13 cellular contexts compared by ENCODE assay signal in the genomic region with DNA sequence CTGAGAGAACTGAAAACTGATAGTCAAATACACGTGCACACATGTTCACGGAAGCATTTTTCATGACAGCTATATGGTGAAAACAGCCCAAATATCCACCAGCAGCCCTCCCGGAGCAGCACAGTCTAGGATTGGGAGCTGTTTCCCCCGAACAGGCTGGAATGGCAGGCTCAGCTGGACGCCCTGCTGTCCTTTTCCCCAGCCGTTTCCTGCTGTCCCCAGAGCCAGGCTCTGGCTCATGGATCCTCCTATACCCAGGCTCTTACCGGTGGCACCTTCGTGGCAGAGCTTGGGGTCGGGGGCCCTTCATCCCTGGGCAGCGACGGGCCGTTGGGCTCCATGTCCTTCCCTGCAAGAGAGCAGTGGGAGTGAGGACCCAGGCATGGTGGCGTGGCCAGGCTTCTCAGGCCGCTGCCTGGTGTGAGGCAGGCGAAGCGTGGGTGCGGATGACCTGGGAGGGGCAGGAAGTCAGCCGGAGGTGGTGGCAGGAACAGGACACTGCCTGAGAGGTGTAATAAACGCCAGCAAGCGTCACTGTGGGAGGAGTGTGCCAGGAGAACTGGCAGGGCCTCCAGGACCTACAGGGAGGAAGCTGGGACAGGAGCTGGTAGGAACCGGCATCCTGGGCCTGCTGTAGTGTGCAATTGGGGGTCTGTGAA. TPM values are rescaled to one million over a fixed set of nuclear protein-coding genes. Genes with fewer than 3 reads are reported as not detected.
A peak's percentile ranks its signal among the peaks of the same experiment; 100 is the strongest.
DNase-seq lines count a peak whose midpoint lies in the region; ATAC-seq, FAIRE-seq and TF ChIP-seq lines count a peak whose summit lies in the region.
"Had no signal": no experiment of that assay in that cellular context is flagged by ENCODE, and none has a peak within 500 bp of the region (broad histone marks: within the 10 kb centered on the region; RNA-seq: fewer than 3 reads in every experiment).

No MANE protein-coding gene starts in this region.

- H3K4me1 Mint-ChIP-seq in stimulated activated naive B cell treated with anti-CD40 and anti-IgM and Interleukin-4, amounts not matched to agents 10 μg/mL and 1 μg/mL and 100 μg/mL, for 72 hours: no peaks in the 10 kb centered on the region
- H3K4me1 Mint-ChIP-seq: activated naive CD8-positive, alpha-beta T cell treated with anti-CD3 and anti-CD28 coated beads for 36 hours had no signal

- POLR2A ChIA-PET in H1 (lab: Charles Lee; ENCODE audit: partially characterized antibody): no interaction called here

- DNase-seq in DMS53 (lab: John Stamatoyannopoulos, UW) (peak; percentile 14), DMS53 treated with DMSO at 0.1 percent for 48 hours (lab: John Stamatoyannopoulos, UW; ENCODE audit: unreplicated experiment) (no peak), H1 (ENCODE audit: low read depth in 1 of 2, low spot score in 2 of 2) (no peak), mesenteric fat pad (ENCODE audit: low spot score) (peak; percentile 90), upper lobe of left lung (peak; percentile 59 to 73), frontal cortex (ENCODE audit: low spot score in 2 of 2) (no peak)
- no peak for DNase-seq in stimulated activated naive B cell treated with anti-CD40 and anti-IgM and Interleukin-4, amounts not matched to agents 10 μg/mL and 1 μg/mL and 100 μg/mL, for 72 hours
- DNase-seq: 8988T; activated CD8-positive, alpha-beta T cell treated with anti-CD3 and anti-CD28 coated beads for 36 hours; activated naive CD8-positive, alpha-beta T cell treated with anti-CD3 and anti-CD28 coated beads for 36 hours; stimulated activated CD4-positive, alpha-beta T cell treated with anti-CD3 and anti-CD28 coated beads, Interleukin-12 subunit alpha, Interleukin-12 subunit beta, amount 100 ng/mL, for 4 hours had no signal

- CTCF ChIA-PET in H1 (lab: Charles Lee; ENCODE audit: partially characterized antibody): interaction anchor here (1.0 to 1.6 kb wide), 2 partner anchors 9 to 12 kb away, joined by 3 to 7 read pairs; no protein-coding TSS in a partner anchor

- H3K4me3 Mint-ChIP-seq in stimulated activated naive B cell treated with anti-CD40 and anti-IgM and Interleukin-4, amounts not matched to agents 10 μg/mL and 1 μg/mL and 100 μg/mL, for 72 hours: no peak overlapping the region
- H3K4me3 Mint-ChIP-seq: activated CD8-positive, alpha-beta T cell treated with anti-CD3 and anti-CD28 coated beads for 36 hours; activated naive CD8-positive, alpha-beta T cell treated with anti-CD3 and anti-CD28 coated beads for 36 hours had no signal

- H3K4me2 ChIP-seq in H1 (ENCODE audit: insufficient read depth in 1 of 2, low read depth in 2 of 2, low read length in 2 of 2): no peak overlapping the region

- H3K79me1 ChIP-seq in H1 (ENCODE audit: low read depth, low read length): no peaks in the 10 kb centered on the region

- H3K27ac ChIP-seq in H1 (ENCODE audit: low read depth, low read length) (no peak overlapping the region), upper lobe of left lung (peak overlapping the region; percentile 35 to 77 (median 61))

- ATAC-seq in upper lobe of left lung (ENCODE audit: low FRiP score in 2 of 2) (peak in 1 of 2 donors; percentile 35), GM21723 (IDR thresholded peaks at IDR 0.05; ENCODE audit: unreplicated experiment) (no peak)
- ATAC-seq in stimulated activated naive B cell treated with anti-CD40 and anti-IgM and Interleukin-4, amounts not matched to agents 10 μg/mL and 1 μg/mL and 100 μg/mL, for 72 hours (replicated peaks): no peak
- ATAC-seq: activated CD8-positive, alpha-beta T cell treated with anti-CD3 and anti-CD28 coated beads for 36 hours had no signal

- no peaks in the 10 kb centered on the region for H3K9me3 Mint-ChIP-seq in stimulated activated naive B cell treated with anti-CD40 and anti-IgM and Interleukin-4, amounts not matched to agents 10 μg/mL and 1 μg/mL and 100 μg/mL, for 72 hours
- H3K9me3 Mint-ChIP-seq: activated CD8-positive, alpha-beta T cell treated with anti-CD3 and anti-CD28 coated beads for 36 hours; activated naive CD8-positive, alpha-beta T cell treated with anti-CD3 and anti-CD28 coated beads for 36 hours had no signal

- H3K4ac ChIP-seq in H1 (replicated peaks; ENCODE audit: insufficient read length, low read depth, low read length): no peak overlapping the region

- WGBS in H1 (ENCODE audit: extremely low coverage in 1 of 2, insufficient coverage in 1 of 2, insufficient read length in 1 of 2, insufficient replicate concordance in 2 of 2, low coverage in 1 of 2, low lambda C conversion rate in 2 of 2, missing lambda C conversion rate in 1 of 2), 2 experiments: 87% methylated on average over 20 of the region's 21 CpGs; no CpG with 5 or more reads in 1 of the 2 experiments
- 57 to 65% methylated on average over 17 to 21 of the region's 21 CpGs for WGBS in upper lobe of left lung, 2 donors

- 0 out of 2 replicates have a peak overlapping the region, but pooled peaks have one; percentile 44 for H2BK5ac ChIP-seq in H1 (ENCODE audit: low read depth, low read length)

- H2BK20ac ChIP-seq in H1 (ENCODE audit: low read length): no peak overlapping the region

- no peak overlapping the region for H4K5ac ChIP-seq in H1 (ENCODE audit: insufficient read length, low read depth, low read length)

- no peak overlapping the region for H3K18ac ChIP-seq in H1 (ENCODE audit: extremely low read depth, low read length)

- no peak overlapping the region for H2AK5ac ChIP-seq in H1 (ENCODE audit: low read depth, low read length)

- no peak for TF ChIP-seq RAD21 in H1 (IDR thresholded peaks at IDR 0.05 in 1 of 2, conservative IDR thresholded peaks at IDR 0.05 in 1 of 2; ENCODE audit: low read depth in 2 of 2, low read length in 2 of 2)

- H4K20me1 ChIP-seq in H1 (replicated peaks in 1 of 2; ENCODE audit: control insufficient read depth in 1 of 2, insufficient read depth in 2 of 2, low read length in 2 of 2): peaks cover 0 to 2% of the 10 kb centered on the region in 2 experiments

- H2AFZ ChIP-seq in H1 (ENCODE audit: low read length): no peak overlapping the region

- no peaks in the 10 kb centered on the region for H3K79me2 ChIP-seq in H1 (ENCODE audit: control insufficient read depth in 1 of 2, insufficient read depth in 2 of 2, low read length in 2 of 2)

- FAIRE-seq in H1 (lab: Jason Lieb, UNC) (no peak), frontal cortex (lab: Jason Lieb, UNC) (no peak)

- H2BK12ac ChIP-seq in H1 (ENCODE audit: low read depth, low read length): no peak overlapping the region

- H3K56ac ChIP-seq in H1 (replicated peaks; ENCODE audit: insufficient read length, low read depth, low read length): no peak overlapping the region

- no peak overlapping the region for H3K14ac ChIP-seq in H1 (ENCODE audit: insufficient read length)

- H3K23me2 ChIP-seq in H1 (ENCODE audit: low read depth, low read length): peaks cover 4% of the 10 kb centered on the region; the same call in 1 of the 2 replicates

- TF ChIP-seq POLR2A in H1 (IDR thresholded peaks at IDR 0.05; ENCODE audit: control extremely low read depth in 1 of 2, low read depth in 2 of 2, low read length in 2 of 2) (no peak), upper lobe of left lung (IDR thresholded peaks at IDR 0.05) (no peak)

- TF ChIP-seq EP300 in H1 (IDR thresholded peaks at IDR 0.05; ENCODE audit: borderline replicate concordance in 1 of 2, low read depth in 2 of 2, low read length in 2 of 2) (no peak), upper lobe of left lung (IDR thresholded peaks at IDR 0.05) (peak in 1 of 4 donors; percentile 61)

- no peaks in the 10 kb centered on the region for H3K36me3 Mint-ChIP-seq in stimulated activated naive B cell treated with anti-CD40 and anti-IgM and Interleukin-4, amounts not matched to agents 10 μg/mL and 1 μg/mL and 100 μg/mL, for 72 hours
- H3K36me3 Mint-ChIP-seq: activated naive CD8-positive, alpha-beta T cell treated with anti-CD3 and anti-CD28 coated beads for 36 hours had no signal

- H2BK120ac ChIP-seq in H1 (replicated peaks; ENCODE audit: low read depth, low read length): no peak overlapping the region

- no peaks in the 10 kb centered on the region; a peak in 1 of 8 replicates for H3K36me3 ChIP-seq in H1 (ENCODE audit: control insufficient read depth in 2 of 4, insufficient read depth in 4 of 4, low read length in 3 of 4)
- H3K36me3 ChIP-seq in upper lobe of left lung: peaks cover 0 to 28% (median 15%) of the 10 kb centered on the region in 4 donors

- H3K9me3 ChIP-seq in H1 (ENCODE audit: insufficient read depth in 2 of 2, low read depth in 1 of 2, low read length in 1 of 2) (no peaks in the 10 kb centered on the region), upper lobe of left lung (no peaks in the 10 kb centered on the region)

- H3K9ac ChIP-seq in H1 (replicated peaks in 1 of 4; ENCODE audit: extremely low read depth in 1 of 4, low read depth in 3 of 4, low read length in 3 of 4): no peak overlapping the region

- no peak overlapping the region for H3K23ac ChIP-seq in H1 (ENCODE audit: insufficient read length)

- H3K4me3 ChIP-seq in H1 (ENCODE audit: extremely low read depth in 1 of 4, insufficient read depth in 2 of 4, low read depth in 3 of 4, low read length in 4 of 4) (no peak overlapping the region), upper lobe of left lung (no peak overlapping the region)
- H3K4me3 ChIP-seq: dorsolateral prefrontal cortex had no signal

- H3K27me3 ChIP-seq in H1 (replicated peaks in 1 of 4; ENCODE audit: control insufficient read depth in 3 of 4, extremely low read depth in 1 of 4, insufficient read depth in 3 of 4, low read length in 3 of 4) (no peaks in the 10 kb centered on the region; a peak in 1 of 7 replicates), upper lobe of left lung (no peaks in the 10 kb centered on the region)
- H3K27me3 ChIP-seq: dorsolateral prefrontal cortex had no signal

- peak overlapping the region; percentile 26 for H4K91ac ChIP-seq in H1 (replicated peaks; ENCODE audit: insufficient read length, low read length)

- H3K27me3 Mint-ChIP-seq in stimulated activated naive B cell treated with anti-CD40 and anti-IgM and Interleukin-4, amounts not matched to agents 10 μg/mL and 1 μg/mL and 100 μg/mL, for 72 hours: no peaks in the 10 kb centered on the region
- H3K27me3 Mint-ChIP-seq: activated CD8-positive, alpha-beta T cell treated with anti-CD3 and anti-CD28 coated beads for 36 hours; activated naive CD8-positive, alpha-beta T cell treated with anti-CD3 and anti-CD28 coated beads for 36 hours had no signal

- no peaks in the 10 kb centered on the region; a peak in 1 of 7 replicates for H3K4me1 ChIP-seq in H1 (replicated peaks in 1 of 4; ENCODE audit: control insufficient read depth in 3 of 4, insufficient read depth in 4 of 4, low read length in 3 of 4)
- H3K4me1 ChIP-seq in upper lobe of left lung: peaks cover 17 to 47% (median 29%) of the 10 kb centered on the region in 4 donors

- TF ChIP-seq CTCF in H1 (IDR thresholded peaks at IDR 0.05; ENCODE audit: control extremely low read depth in 1 of 3, insufficient read depth in 1 of 3, low read depth in 1 of 3, low read length in 3 of 3): no peak
- TF ChIP-seq CTCF in upper lobe of left lung (IDR thresholded peaks at IDR 0.05): no peak

- H3K27ac Mint-ChIP-seq in stimulated activated naive B cell treated with anti-CD40 and anti-IgM and Interleukin-4, amounts not matched to agents 10 μg/mL and 1 μg/mL and 100 μg/mL, for 72 hours: no peak overlapping the region
- H3K27ac Mint-ChIP-seq: activated CD8-positive, alpha-beta T cell treated with anti-CD3 and anti-CD28 coated beads for 36 hours; activated naive CD8-positive, alpha-beta T cell treated with anti-CD3 and anti-CD28 coated beads for 36 hours had no signal

- H2BK15ac ChIP-seq in H1 (ENCODE audit: low read length): no peak overlapping the region

- peak overlapping the region; percentile 83; the same call in 1 of the 2 replicates for H4K8ac ChIP-seq in H1 (ENCODE audit: extremely low read depth, insufficient read depth, low read length)

RNA-seq across cellular contexts. Expression of a gene that starts 38.8 kb away (rescaled TPM):
- total RNA-seq in H1 (2021; fragmentation: NEBNext Ultra II Directional; extraction: Animal tissue kit (Norgen Biotek cat#: 25700)): 7.9 and 9.9 TPM in 2 replicates
- 3.4 and 6.0 TPM in 2 replicates for polyA plus RNA-seq in H1 (2011; rRNA removed)
- 5.8 TPM for polyA plus RNA-seq in H1 (2011; cell fraction: cytosol; rRNA removed)
- 19.5 TPM for polyA plus RNA-seq in H1 (2011; cell fraction: nucleus; rRNA removed)
- 3.8 to 7.3 TPM (median 6.6 TPM) in 4 replicates for polyA plus RNA-seq in H1 (2012, experiment 1 of 2)
- 4.9 TPM for polyA plus RNA-seq in H1 (2012, experiment 2 of 2)
- 3.3 TPM for polyA plus RNA-seq in H1 (2013, experiment 1 of 2)
- 2.9 TPM for polyA plus RNA-seq in H1 (2013, experiment 2 of 2)
- 4.3 and 5.5 TPM in 2 replicates for polyA minus RNA-seq in H1 (2011; rRNA and poly(A)+ RNA removed)
- 9.7 TPM for polyA minus RNA-seq in H1 (2011; cell fraction: cytosol; rRNA and poly(A)+ RNA removed)
- 13.0 TPM for polyA minus RNA-seq in H1 (2011; cell fraction: nucleus; rRNA and poly(A)+ RNA removed)
- total RNA-seq in mesenteric fat pad (41.4 TPM), upper lobe of left lung (10 to 100 TPM; 23.4 to 66.9 (median 48.3) TPM), frontal cortex (28.9 TPM)

Comparison
In these comparisons a context has a peak if more than half of its experiments do, and no peak if none do; other contexts are left out.
1. DNase-seq: peak in DMS53 (single experiment), mesenteric fat pad (single experiment) and upper lobe of left lung (2 of 2); none in DMS53 treated with DMSO at 0.1 percent for 48 hours (single experiment), H1 (0 of 2), stimulated activated naive B cell treated with anti-CD40 and anti-IgM and Interleukin-4, amounts not matched to agents 10 μg/mL and 1 μg/mL and 100 μg/mL, for 72 hours (single experiment) and frontal cortex (0 of 2).